In the genomic region with DNA sequence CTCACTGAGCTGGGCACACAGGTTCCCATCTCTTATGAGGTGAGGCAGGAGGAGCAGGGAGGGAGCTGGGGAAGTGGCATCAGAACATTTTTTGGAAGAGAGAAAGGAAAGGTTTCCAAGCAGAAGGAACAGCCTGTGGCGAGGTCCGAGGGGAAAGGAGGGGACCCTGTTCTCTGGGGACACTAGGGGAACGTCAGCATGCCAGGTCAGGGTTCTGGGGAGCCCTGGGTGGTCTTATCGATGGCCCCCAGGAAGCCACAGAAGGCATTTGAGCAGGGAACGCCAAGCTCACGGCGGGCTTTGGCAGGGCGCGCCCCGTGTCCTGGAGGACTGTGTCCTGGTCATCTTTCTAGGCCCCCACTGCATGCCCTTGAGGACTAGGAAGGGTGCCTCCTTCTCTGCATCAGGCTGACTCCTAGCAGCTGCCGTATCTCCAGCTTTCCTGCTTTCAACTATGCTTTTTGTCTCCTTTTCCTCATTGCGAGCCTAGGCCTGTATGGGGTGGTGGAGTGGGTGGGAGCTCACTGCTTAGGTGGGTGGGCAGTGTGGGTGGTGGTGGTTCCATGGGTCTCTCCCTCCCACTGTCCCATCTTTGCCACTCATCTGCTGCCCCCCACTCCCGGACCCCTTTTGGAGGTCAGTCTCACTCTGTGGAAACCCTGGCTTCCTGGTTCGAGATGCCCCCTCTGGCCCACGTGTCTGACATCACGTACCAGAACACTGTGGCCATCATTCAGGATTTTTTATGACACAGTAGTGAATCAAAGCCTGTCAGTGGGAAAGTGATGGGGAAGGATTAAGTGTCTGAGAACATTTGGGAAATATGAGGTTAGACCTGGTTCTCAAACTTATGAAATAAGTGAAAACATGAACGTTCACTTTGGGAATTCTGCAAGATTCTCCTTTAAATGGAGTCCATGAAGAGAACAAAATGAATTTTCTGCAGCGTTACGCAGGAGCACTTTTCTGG, we compare ENCODE assay signal across 12 cellular contexts.
DNase-seq lines count a peak whose midpoint lies in the region; ATAC-seq and TF ChIP-seq lines count a peak whose summit lies in the region.
"Had no signal": no experiment of that assay in that cellular context is flagged by ENCODE, and none has a peak within 500 bp of the region (broad histone marks: within the 10 kb centered on the region; RNA-seq: fewer than 3 reads in every experiment).

No MANE protein-coding gene starts in this region.

- no peak overlapping the region for H2BK5ac ChIP-seq in mesenchymal stem cell (ENCODE audit: low read depth, low read length, poor library complexity, severe bottlenecking)

- no peaks in the 10 kb centered on the region for H3K9me3 Mint-ChIP-seq in MCF 10A (ENCODE audit: unreplicated experiment)

- H3K23ac ChIP-seq in mesenchymal stem cell (ENCODE audit: low read length in 2 of 2) = peak overlapping the region in 1 of 2 experiments; percentile 27

- no TSS peak for BruUV-seq in MCF 10A (replicated peaks; lab: Mats Ljungman, UMichigan)

- H2AK5ac ChIP-seq in mesenchymal stem cell (ENCODE audit: low read length, severe bottlenecking) = no peak overlapping the region

- H3K27me3 Mint-ChIP-seq in MCF 10A (ENCODE audit: insufficient read depth, unreplicated experiment) = no peaks in the 10 kb centered on the region

- H3K4me3 ChIP-seq in HEK293 (ENCODE audit: low read depth, low read length) = no peak overlapping the region
- H3K4me3 ChIP-seq in mesenchymal stem cell (ENCODE audit: insufficient read depth in 1 of 2, low read depth in 1 of 2, low read length in 2 of 2) = no peak overlapping the region
- H3K4me3 ChIP-seq in spleen = no peak overlapping the region
- no peak overlapping the region for H3K4me3 ChIP-seq in ovary
- H3K4me3 ChIP-seq: HAP-1 had no signal

- no peak for ATAC-seq in HG03025 (IDR thresholded peaks at IDR 0.05; ENCODE audit: low FRiP score, unreplicated experiment)
- ATAC-seq: Right ventricle myocardium inferior had no signal

- peak overlapping the region; percentile 54 for H4K91ac ChIP-seq in mesenchymal stem cell (ENCODE audit: low read length)

- H2BK120ac ChIP-seq in mesenchymal stem cell (ENCODE audit: low read depth, low read length) = no peak overlapping the region

- H3K27ac ChIP-seq in HEK293 (ENCODE audit: extremely low read depth, low read depth, low read length) (no peak overlapping the region), mesenchymal stem cell (ENCODE audit: low read length, poor library complexity, severe bottlenecking) (no peak overlapping the region), spleen (no peak overlapping the region), ovary (no peak overlapping the region)

- no peak overlapping the region for H3K4me2 ChIP-seq in mesenchymal stem cell (ENCODE audit: low read length, poor library complexity, severe bottlenecking)
- H3K4me2 ChIP-seq: SK-N-SH had no signal

- no peak overlapping the region for H3K4ac ChIP-seq in mesenchymal stem cell (ENCODE audit: low read depth in 1 of 2, low read length in 2 of 2)

- peaks cover 57% of the 10 kb centered on the region for H3K79me1 ChIP-seq in mesenchymal stem cell (replicated peaks; ENCODE audit: low read length, poor library complexity, severe bottlenecking)

- H2BK15ac ChIP-seq in mesenchymal stem cell (ENCODE audit: low read depth, poor library complexity, severe bottlenecking) = no peak overlapping the region

- no peaks in the 10 kb centered on the region for H3K9me3 ChIP-seq in HEK293 (ENCODE audit: control insufficient read depth, insufficient read depth, low read depth, low read length)
- no peaks in the 10 kb centered on the region for H3K9me3 ChIP-seq in mesenchymal stem cell (ENCODE audit: control insufficient read depth, low read length)
- H3K9me3 ChIP-seq in spleen = no peaks in the 10 kb centered on the region
- H3K9me3 ChIP-seq in ovary = no peaks in the 10 kb centered on the region
- H3K9me3 ChIP-seq: HAP-1, SK-N-SH had no signal

- H3K14ac ChIP-seq in mesenchymal stem cell (ENCODE audit: low read length in 2 of 2) = no peak overlapping the region

- H2BK12ac ChIP-seq in mesenchymal stem cell (ENCODE audit: low read length in 2 of 2) = no peak overlapping the region

- H3K9ac ChIP-seq in mesenchymal stem cell (ENCODE audit: low read length) = no peak overlapping the region
- H3K9ac ChIP-seq: SK-N-SH had no signal

- DNase-seq in amniotic epithelial cell (ENCODE audit: low read depth) = peak; percentile 88
- DNase-seq in mesenchymal stem cell = no peak
- DNase-seq in spleen = peak; percentile 51
- no peak for DNase-seq in ovary
- no peak for DNase-seq in MCF 10A (ENCODE audit: unreplicated experiment)
- DNase-seq: EL, NCI-H146, SK-N-SH had no signal

- POLR2A ChIA-PET in HEK293 (lab: Yijun Ruan, JAX) = no interaction called here
- POLR2A ChIA-PET in MCF 10A (lab: Yijun Ruan, JAX) = interaction anchor here (0.5 to 0.7 kb wide), 2 partner anchors 210 to 302 kb away, joined by 3 read pairs; no protein-coding TSS in a partner anchor

- H3K27me3 ChIP-seq in mesenchymal stem cell (ENCODE audit: control insufficient read depth in 1 of 2, insufficient read depth in 1 of 2, low read length in 2 of 2) (no peaks in the 10 kb centered on the region), spleen (replicated peaks in 1 of 7) (no peaks in the 10 kb centered on the region), ovary (no peaks in the 10 kb centered on the region)

- no peak for TF ChIP-seq POLR2A in spleen (IDR thresholded peaks at IDR 0.05)
- no peak for TF ChIP-seq POLR2A in ovary (IDR thresholded peaks at IDR 0.05)

- H3K36me3 ChIP-seq in HEK293 (ENCODE audit: control insufficient read depth in 2 of 2, insufficient read depth in 1 of 2, low read length in 2 of 2) = no peaks in the 10 kb centered on the region
- H3K36me3 ChIP-seq in mesenchymal stem cell (ENCODE audit: control insufficient read depth in 1 of 2, insufficient read depth in 2 of 2, low read depth in 1 of 2, low read length in 2 of 2) = peaks cover 0 to 3% of the 10 kb centered on the region in 2 experiments
- H3K36me3 ChIP-seq in spleen = no peaks in the 10 kb centered on the region
- H3K36me3 ChIP-seq in ovary = no peaks in the 10 kb centered on the region
- H3K36me3 ChIP-seq: HAP-1 had no signal

- H3K4me1 ChIP-seq in HEK293 (ENCODE audit: control insufficient read depth, insufficient read depth, low read length) (no peaks in the 10 kb centered on the region; the same call in 1 of the 2 replicates), mesenchymal stem cell (ENCODE audit: control insufficient read depth, insufficient read depth, low read depth, low read length) (peaks cover 13% of the 10 kb centered on the region), spleen (peaks cover 0 to 16% (median 7%) of the 10 kb centered on the region in 6 donors), ovary (ENCODE audit: insufficient read depth) (peaks cover 15% of the 10 kb centered on the region)
- H3K4me1 ChIP-seq: HAP-1 had no signal

- no peak for TF ChIP-seq CTCF in HEK293 (tag by site-specific recombination; IDR thresholded peaks at IDR 0.05)
- TF ChIP-seq CTCF in spleen (IDR thresholded peaks at IDR 0.05 in 8 of 11, conservative IDR thresholded peaks at IDR 0.05 in 3 of 11) = no peak
- no peak for TF ChIP-seq CTCF in ovary (IDR thresholded peaks at IDR 0.05)
- no peak for TF ChIP-seq CTCF in MCF 10A (IDR thresholded peaks at IDR 0.05; ENCODE audit: unreplicated experiment)

- H4K8ac ChIP-seq in mesenchymal stem cell (ENCODE audit: low read length) = no peak overlapping the region

- CTCF ChIA-PET in HEK293 (lab: Yijun Ruan, JAX) (interaction anchor here (0.6 to 0.9 kb wide), 2 partner anchors 25 to 83 kb away, joined by 3 read pairs; no protein-coding TSS in a partner anchor), MCF 10A (lab: Yijun Ruan, JAX) (interaction anchor here (0.6 to 1.2 kb wide), 3 partner anchors 15 to 1419 kb away, joined by 3 read pairs; no protein-coding TSS in a partner anchor)

- 94% methylated on average over 17 of the region's 19 CpGs for WGBS in mesenchymal stem cell
- 91 to 95% (median 92%) methylated on average over 19 of the region's 19 CpGs for WGBS in spleen, 5 donors
- 93 to 97% (median 95%) methylated on average over 19 of the region's 19 CpGs for WGBS in ovary, 3 donors

- no peak overlapping the region for H2AFZ ChIP-seq in mesenchymal stem cell (ENCODE audit: low read depth, low read length)

- TF ChIP-seq EP300 in ovary (IDR thresholded peaks at IDR 0.05) = no peak

- no peak overlapping the region for H3K4me3 Mint-ChIP-seq in MCF 10A (ENCODE audit: unreplicated experiment)

- intact Hi-C loops in spleen (cut with DNase I; ENCODE audit: low total_unique reads) = no loop called here
- intact Hi-C loops in ovary (cut with DNase I) = no loop called here
- intact Hi-C loops in MCF 10A (cut with micrococcal nuclease) = no loop called here

- H3K18ac ChIP-seq in mesenchymal stem cell (ENCODE audit: low read depth in 1 of 2, low read length in 2 of 2) = peak overlapping the region; percentile 41 to 49

- H3K36me3 Mint-ChIP-seq in MCF 10A (ENCODE audit: insufficient read depth, unreplicated experiment) = no peaks in the 10 kb centered on the region

- H3K4me1 Mint-ChIP-seq in MCF 10A (ENCODE audit: insufficient read depth, unreplicated experiment) = no peaks in the 10 kb centered on the region

- no peak overlapping the region for H3K27ac Mint-ChIP-seq in MCF 10A (ENCODE audit: low read depth, unreplicated experiment)

TF ChIP-seq in HEK293, 187 proteins besides CTCF, POLR2A, EP300 and RAD21 (continues in another document):
- TF ChIP-seq SCRT1 (tag by site-specific recombination; IDR thresholded peaks at IDR 0.05; ENCODE audit: borderline replicate concordance) (no peak), ZNF302 (tag by site-specific recombination; IDR thresholded peaks at IDR 0.05; ENCODE audit: low read depth) (no peak), EGR2 (tag by site-specific recombination; IDR thresholded peaks at IDR 0.05; ENCODE audit: low read depth) (peak; percentile 67)

Comparison
In these comparisons a context has a peak if more than half of its experiments do, and no peak if none do; other contexts are left out.
1. DNase-seq: peak in amniotic epithelial cell (single experiment) and spleen (single experiment); none in mesenchymal stem cell (single experiment), ovary (0 of 5) and MCF 10A (single experiment).